Comparison of ENCODE assay signal across 7 cellular contexts in the genomic region with DNA sequence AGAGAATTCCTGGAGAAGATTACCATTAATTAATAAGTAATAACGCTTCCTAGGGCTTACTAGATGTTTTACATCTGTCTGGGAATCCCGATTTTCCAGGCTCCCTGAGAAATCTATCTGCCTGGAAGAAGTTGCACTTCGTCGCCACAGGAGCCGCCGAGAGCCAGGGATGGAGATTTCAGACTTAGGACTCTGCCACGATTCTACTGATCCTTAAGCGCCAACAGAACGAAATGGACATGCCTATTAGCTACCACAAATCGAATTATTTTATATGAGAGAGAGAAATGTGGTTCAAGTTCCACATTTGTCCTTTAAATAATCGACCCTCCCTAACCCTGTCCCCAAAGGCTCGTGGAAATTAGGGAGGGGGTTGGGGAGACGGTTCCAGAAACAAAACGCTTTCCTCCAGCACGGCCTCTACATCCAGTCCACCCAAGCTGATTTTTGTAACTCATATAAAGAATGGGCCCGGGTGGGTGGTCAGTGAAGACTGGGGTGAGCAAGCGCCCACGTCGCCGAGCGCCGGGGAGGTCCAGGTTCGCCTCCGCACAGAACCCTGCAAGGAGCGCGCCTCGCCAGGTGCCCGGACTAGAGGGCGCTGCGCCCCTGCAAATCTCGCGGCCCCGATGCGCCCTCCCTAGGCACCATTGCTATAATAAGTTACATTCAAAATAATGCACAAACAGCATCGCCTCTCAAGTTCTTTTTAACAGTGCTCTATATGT. TPM values are rescaled to one million over a fixed set of nuclear protein-coding genes. Genes with fewer than 3 reads are reported as not detected.
DNase-seq lines count a peak whose midpoint lies in the region; TF ChIP-seq lines count a peak whose summit lies in the region.

No MANE protein-coding gene starts in this region.

- DNase-seq in GM10266 (ENCODE audit: extremely low spot score) (peak; percentile 30), NCI-H1694 (lab: John Stamatoyannopoulos, UW) (peak; percentile 29), anterior cingulate cortex (lab: John Stamatoyannopoulos, UW) (peak in 55 of 58 donors; percentile 11 to 78 (median 49)), hepatocyte (ENCODE audit: low spot score) (peak; percentile 92), NCI-H2171 treated with DMSO at 0.1 percent for 48 hours (lab: John Stamatoyannopoulos, UW) (no peak)
- DNase-seq in effector CD8-positive, alpha-beta T cell (lab: John Stamatoyannopoulos, UW): no peak

- peak overlapping the region; percentile 80 for H3K9ac ChIP-seq in rectal smooth muscle tissue (ENCODE audit: low read length)

- no peaks in the 10 kb centered on the region for H3K27me3 ChIP-seq in hepatocyte
- H3K27me3 ChIP-seq in rectal smooth muscle tissue (ENCODE audit: control insufficient read depth, insufficient read depth, low read length): no peaks in the 10 kb centered on the region

- H4K20me1 ChIP-seq in hepatocyte (ENCODE audit: insufficient read depth, poor library complexity, severe bottlenecking): peaks cover 22% of the 10 kb centered on the region

- H3K4me3 ChIP-seq in hepatocyte (peak overlapping the region; percentile 90), rectal smooth muscle tissue (ENCODE audit: low read length) (peak overlapping the region; percentile 89)

- peak overlapping the region; percentile 73 for H2AFZ ChIP-seq in hepatocyte

- no peaks in the 10 kb centered on the region for H3K9me2 ChIP-seq in hepatocyte (replicated peaks; ENCODE audit: insufficient read depth)

- WGBS in hepatocyte (ENCODE audit: low lambda C conversion rate, missing lambda C conversion rate): under 1% methylated on average over 35 of the region's 35 CpGs

- peak overlapping the region; percentile 98 for H3K27ac ChIP-seq in hepatocyte
- H3K27ac ChIP-seq in rectal smooth muscle tissue (ENCODE audit: low read depth, low read length): peak overlapping the region; percentile 91

- H3K4me1 ChIP-seq in hepatocyte (ENCODE audit: insufficient read depth) (peaks cover 8% of the 10 kb centered on the region), rectal smooth muscle tissue (ENCODE audit: control insufficient read depth, insufficient read depth, low read length) (peaks cover 2% of the 10 kb centered on the region)

- peaks cover 52% of the 10 kb centered on the region for H3K79me2 ChIP-seq in hepatocyte

- peak overlapping the region; percentile 84 for H3K4me2 ChIP-seq in hepatocyte

- H3K9me3 ChIP-seq in hepatocyte (ENCODE audit: low read depth): no peaks in the 10 kb centered on the region

- TF ChIP-seq CTCF in GM10266 (IDR thresholded peaks at IDR 0.05; ENCODE audit: control insufficient read depth, insufficient read depth, low read depth, missing control alignments): no peak
- TF ChIP-seq CTCF in hepatocyte (IDR thresholded peaks at IDR 0.05; ENCODE audit: poor library complexity): peak; percentile 86

- H3K36me3 ChIP-seq in hepatocyte (replicated peaks; ENCODE audit: insufficient read depth, low read depth): no peaks in the 10 kb centered on the region
- no peaks in the 10 kb centered on the region for H3K36me3 ChIP-seq in rectal smooth muscle tissue (ENCODE audit: control insufficient read depth, insufficient read depth, low read length)

RNA-seq across cellular contexts. Expression of gene FAT1, which starts 1.9 kb away (rescaled TPM):
- 156 and 168 TPM in 2 replicates for total RNA-seq in hepatocyte
- 33.9 and 35.3 TPM in 2 replicates for polyA plus RNA-seq in hepatocyte

Comparison
In these comparisons a context has a peak if more than half of its experiments do, and no peak if none do; other contexts are left out.
1. DNase-seq: peak in GM10266 (single experiment), NCI-H1694 (single experiment), anterior cingulate cortex (55 of 58) and hepatocyte (single experiment); none in effector CD8-positive, alpha-beta T cell (single experiment) and NCI-H2171 treated with DMSO at 0.1 percent for 48 hours (single experiment).